Comparison of ENCODE assay signal across 10 cellular contexts in the genomic region with DNA sequence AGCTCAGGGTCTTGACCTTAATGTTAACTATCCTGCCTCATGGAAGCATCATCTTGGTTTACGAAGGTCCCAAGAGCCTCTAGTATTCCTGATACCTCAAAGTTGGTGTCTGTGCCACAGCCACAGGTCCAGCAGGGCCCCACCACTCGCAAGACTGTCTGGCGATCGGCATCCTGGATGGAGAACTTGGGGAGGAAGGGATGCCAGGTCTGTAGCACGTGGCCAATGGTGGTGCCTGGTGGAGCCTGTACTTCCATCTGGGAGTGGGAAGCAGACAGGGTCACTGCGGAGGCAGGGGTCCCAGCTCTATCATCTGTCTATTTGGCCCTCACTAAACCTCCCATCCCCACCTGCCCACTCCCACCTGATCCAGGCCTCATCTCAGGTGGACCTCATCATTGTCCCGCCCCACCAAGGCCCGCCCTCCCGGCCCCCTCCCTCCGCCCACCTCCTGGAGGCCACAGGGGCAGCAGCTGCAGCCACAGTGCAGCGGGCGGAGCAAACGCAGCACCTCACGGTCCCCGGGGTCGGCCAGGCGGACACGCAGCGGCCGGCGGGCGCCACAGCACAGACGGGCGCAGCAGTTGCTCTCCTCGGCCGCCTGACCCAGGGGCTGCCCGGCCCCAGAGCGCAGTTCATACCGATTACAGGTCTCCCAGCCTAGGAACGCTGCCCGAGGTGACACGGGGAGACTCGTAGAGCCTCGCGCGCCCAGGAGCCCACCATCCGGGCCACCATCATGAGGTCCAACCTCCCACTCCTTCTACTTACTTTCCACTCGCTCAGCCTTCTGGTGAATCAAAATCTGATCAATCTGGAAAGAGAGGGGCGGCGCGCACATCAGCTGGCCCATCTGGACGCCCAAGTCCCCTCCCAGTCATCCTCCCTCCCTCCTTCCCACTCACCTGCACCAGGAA. TPM values are rescaled to one million over a fixed set of nuclear protein-coding genes. Genes with fewer than 3 reads are reported as not detected.
DNase-seq lines count a peak whose midpoint lies in the region; ATAC-seq, FAIRE-seq and TF ChIP-seq lines count a peak whose summit lies in the region.
"Had no signal": no experiment of that assay in that cellular context is flagged by ENCODE, and none has a peak within 500 bp of the region (broad histone marks: within the 10 kb centered on the region; RNA-seq: fewer than 3 reads in every experiment).

No MANE protein-coding gene starts in this region.

- peak overlapping the region; percentile 92 for H3K4me3 Mint-ChIP-seq in activated T-cell treated with anti-CD3 and anti-CD28 coated beads, Interleukin-2, amount 50 U/mL, for 4 hours

- no peak for TF ChIP-seq CTCF in GM12878 (IDR thresholded peaks at IDR 0.05 in 2 of 3, conservative IDR thresholded peaks at IDR 0.05 in 1 of 3; ENCODE audit: control insufficient read depth in 2 of 3, extremely low read depth in 1 of 3, insufficient read depth in 1 of 3, low read depth in 3 of 3, low read length in 3 of 3)
- TF ChIP-seq CTCF in right lobe of liver (IDR thresholded peaks at IDR 0.05) = no peak

- RAD21 ChIA-PET in GM12878 (lab: Charles Lee; ENCODE audit: unreplicated experiment) = interaction anchor here (1.0 to 1.3 kb wide), 2 partner anchors 156 to 168 kb away, joined by 3 read pairs; a partner anchor contains a TSS

- WGBS in GM12878 (ENCODE audit: insufficient coverage, insufficient replicate concordance, low lambda C conversion rate, missing lambda C conversion rate) = 77% methylated on average over 24 of the region's 42 CpGs
- WGBS in right lobe of liver (ENCODE audit: insufficient coverage, low coverage, low lambda C conversion rate, missing lambda C conversion rate) = 77% methylated on average over 6 of the region's 42 CpGs
- 92% methylated on average over 42 of the region's 42 CpGs for WGBS in thymus

- H3K36me3 ChIP-seq in GM12878 (ENCODE audit: control insufficient read depth in 2 of 2, insufficient read depth in 2 of 2, low read length in 1 of 2) (no peaks in the 10 kb centered on the region), right lobe of liver (peaks cover 0 to 14% (median 0%) of the 10 kb centered on the region in 4 donors), thymus (ENCODE audit: control insufficient read depth, insufficient read depth) (peaks cover 8% of the 10 kb centered on the region)

- peaks cover 29% of the 10 kb centered on the region for H3K4me1 Mint-ChIP-seq in activated T-cell treated with anti-CD3 and anti-CD28 coated beads, Interleukin-2, amount 50 U/mL, for 4 hours (ENCODE audit: low read depth)

- H3K9ac ChIP-seq in GM12878 (ENCODE audit: control insufficient read depth, insufficient read depth, low read length) = peak overlapping the region; percentile 85

- peak overlapping the region; percentile 96 for H3K4me2 ChIP-seq in GM12878 (ENCODE audit: control insufficient read depth, insufficient read depth)

- no peaks in the 10 kb centered on the region for H3K27me3 Mint-ChIP-seq in activated T-cell treated with anti-CD3 and anti-CD28 coated beads, Interleukin-2, amount 50 U/mL, for 4 hours (ENCODE audit: low read depth)

- SMC1A ChIA-PET in GM12878 (lab: Charles Lee; ENCODE audit: uncharacterized antibody, unreplicated experiment) = no interaction called here

- H3K79me2 ChIP-seq in GM12878 (ENCODE audit: control insufficient read depth, insufficient read depth, low read length) = peaks cover 2% of the 10 kb centered on the region

- no peak for TF ChIP-seq RAD21 in GM12878 (IDR thresholded peaks at IDR 0.05; ENCODE audit: insufficient read depth, low read depth, low read length)

- H3K27me3 ChIP-seq in GM12878 (replicated peaks in 1 of 2; ENCODE audit: control insufficient read depth in 2 of 2, insufficient read depth in 2 of 2, low read length in 1 of 2) (no peaks in the 10 kb centered on the region), right lobe of liver (no peaks in the 10 kb centered on the region), thymus (ENCODE audit: control insufficient read depth, insufficient read depth) (no peaks in the 10 kb centered on the region)

- CTCF ChIA-PET in GM12878 (lab: Yijun Ruan, JAX) = interaction anchor here (0.6 to 1.5 kb wide), 2 partner anchors 94 to 168 kb away, joined by 3 to 10 read pairs; a partner anchor contains a TSS

- no peaks in the 10 kb centered on the region for H3K9me3 ChIP-seq in GM12878 (replicated peaks; ENCODE audit: control insufficient read depth, insufficient read depth, low read length)
- no peaks in the 10 kb centered on the region for H3K9me3 ChIP-seq in right lobe of liver
- H3K9me3 ChIP-seq in thymus (ENCODE audit: control insufficient read depth) = no peaks in the 10 kb centered on the region

- POLR2A ChIA-PET in GM12878 (lab: Charles Lee) = interaction anchor here (0.7 to 3.2 kb wide), 2 partner anchors 10 to 26 kb away, joined by 3 to 23 read pairs; a partner anchor contains a TSS

- H3K9me3 Mint-ChIP-seq in activated T-cell treated with anti-CD3 and anti-CD28 coated beads, Interleukin-2, amount 50 U/mL, for 4 hours = no peaks in the 10 kb centered on the region

- TF ChIP-seq EP300 in GM12878 (IDR thresholded peaks at IDR 0.05; ENCODE audit: borderline replicate concordance in 1 of 2, control insufficient read depth in 1 of 2, low read depth in 2 of 2, low read length in 2 of 2) = no peak

- no peak overlapping the region; the same call in 1 of the 2 replicates for H2AFZ ChIP-seq in GM12878 (ENCODE audit: control insufficient read depth, low read depth, low read length)

- no peak for FAIRE-seq in GM12878 (lab: Jason Lieb, UNC)

- DNase-seq in activated T-cell treated with anti-CD3 and anti-CD28 coated beads, Interleukin-2, amount 50 U/mL, for 4 hours = no peak
- DNase-seq in activated T-cell treated with anti-CD3 and anti-CD28 coated beads for 4 hours = no peak
- no peak for DNase-seq in GM12878 (ENCODE audit: low read depth, low spot score)
- DNase-seq in right lobe of liver = peak in 1 of 3 donors; percentile 53
- no peak for DNase-seq in NCI-H524 treated with DMSO at 0.1 percent for 48 hours (lab: John Stamatoyannopoulos, UW)
- no peak for DNase-seq in NCI-H748 (lab: John Stamatoyannopoulos, UW; ENCODE audit: unreplicated experiment)
- no peak for DNase-seq in EL
- DNase-seq: SHP77 had no signal

- no peaks in the 10 kb centered on the region for H4K20me1 ChIP-seq in GM12878 (ENCODE audit: control insufficient read depth, insufficient read depth)

- H3K27ac ChIP-seq in GM12878 (ENCODE audit: control insufficient read depth, insufficient read depth) (no peak overlapping the region; the same call in 1 of the 2 replicates), right lobe of liver (no peak overlapping the region), thymus (ENCODE audit: low read depth) (peak overlapping the region; percentile 47)

- H3K4me3 ChIP-seq in GM12878 (peak overlapping the region; percentile 80), right lobe of liver (peak overlapping the region in 2 of 3 donors; percentile 63 to 84), thymus (ENCODE audit: low read length) (peak overlapping the region; percentile 74)

- H3K4me1 ChIP-seq in GM12878 (ENCODE audit: control insufficient read depth, insufficient read depth, low read length) (no peaks in the 10 kb centered on the region), right lobe of liver (peaks cover 0 to 6% (median 0%) of the 10 kb centered on the region in 4 donors), thymus (ENCODE audit: control insufficient read depth, insufficient read depth, low read length) (peaks cover 9% of the 10 kb centered on the region)

- H3K36me3 Mint-ChIP-seq in activated T-cell treated with anti-CD3 and anti-CD28 coated beads, Interleukin-2, amount 50 U/mL, for 4 hours (ENCODE audit: insufficient read depth) = peaks cover 14% of the 10 kb centered on the region

- ATAC-seq in activated T-cell treated with anti-CD3 and anti-CD28 coated beads, Interleukin-2, amount 50 U/mL, for 4 hours = no peak
- no peak for ATAC-seq in GM12878
- no peak for ATAC-seq in right lobe of liver

- TF ChIP-seq POLR2A in GM12878 (IDR thresholded peaks at IDR 0.05; ENCODE audit: low read depth, low read length) = no peak
- no peak for TF ChIP-seq POLR2A in right lobe of liver (IDR thresholded peaks at IDR 0.05)

- BruUV-seq in GM12878 (replicated peaks; lab: Mats Ljungman, UMichigan) = no TSS peak

- intact Hi-C loops in GM12878 (cut with micrococcal nuclease; ENCODE audit: unreplicated experiment) (no loop called here), right lobe of liver (cut with DNase I) (no loop called here)

- in situ Hi-C loops in GM12878 (cut with MboI) = no loop called here

RNA-seq across cellular contexts. Expression of a gene that starts 1.4 kb away (rescaled TPM):
- 10 to 100 TPM; 67.7 to 69.1 (median 68.9) TPM for total RNA-seq in activated T-cell treated with anti-CD3 and anti-CD28 coated beads, Interleukin-2, amount 50 U/mL, for 4 hours
- total RNA-seq in GM12878 (2013; cell fraction: nucleolus; rRNA removed) = 11.3 and 15.7 TPM in 2 replicates
- total RNA-seq in GM12878 (2014; rRNA removed) = 37.3 and 42.9 TPM in 2 replicates
- 13.0 and 14.0 TPM in 2 replicates for total RNA-seq in GM12878 (2014; rRNA removed; fragmentation: Illumina TruSeq; extraction: Trizol)
- 44.2 and 45.6 TPM in 2 replicates for total RNA-seq in GM12878 (2021)
- polyA plus RNA-seq in GM12878 (2011; ENCODE audit: low read depth) = 9.4 TPM
- 3.7 and 9.9 TPM in 2 replicates for polyA plus RNA-seq in GM12878 (2011; rRNA removed)
- 18.2 and 22.9 TPM in 2 replicates for polyA plus RNA-seq in GM12878 (2011; cell fraction: cytosol; rRNA removed)
- 37.6 and 43.1 TPM in 2 replicates for polyA plus RNA-seq in GM12878 (2011; cell fraction: nucleus; rRNA removed)
- polyA plus RNA-seq in GM12878 (2012) = 28.4 and 31.6 TPM in 2 replicates
- polyA plus RNA-seq in GM12878 (2014; fragmentation: Illumina TruSeq; extraction: Trizol) = 16.9 and 43.8 TPM in 2 replicates
- 10 to 100 TPM; 12.7 to 12.8 TPM for polyA plus RNA-seq in GM12878 (2014; fragmentation: Nextera tagmentation; extraction: Ambion mirVana)
- polyA plus RNA-seq in GM12878 (2014; rRNA removed) = 50.1 and 54.2 TPM in 2 replicates
- 10 to 100 TPM; 46.7 to 51.4 TPM for polyA plus RNA-seq in GM12878 (2016; fragmentation: Nextera tagmentation; extraction: Ambion mirVana)
- polyA minus RNA-seq in GM12878 (2011; rRNA and poly(A)+ RNA removed) = 5.8 and 10.5 TPM in 2 replicates
- polyA minus RNA-seq in GM12878 (2011; cell fraction: cytosol; rRNA and poly(A)+ RNA removed) = 4.3 and 8.9 TPM in 2 replicates
- polyA minus RNA-seq in GM12878 (2011; cell fraction: nucleus; rRNA and poly(A)+ RNA removed) = 6.3 and 14.5 TPM in 2 replicates
- total RNA-seq in right lobe of liver = 1 to 10 TPM; 5.5 to 8.9 (median 6.4) TPM
- 32.7 TPM for polyA plus RNA-seq in thymus

RNA-seq across cellular contexts. Expression of a gene that starts 10.9 kb away (rescaled TPM):
- total RNA-seq in activated T-cell treated with anti-CD3 and anti-CD28 coated beads, Interleukin-2, amount 50 U/mL, for 4 hours = 10 to 100 TPM; 29.9 to 33.4 (median 32.0) TPM
- total RNA-seq in GM12878 (2013; cell fraction: nucleolus; rRNA removed) = 5.1 and 6.9 TPM in 2 replicates
- 220 and 224 TPM in 2 replicates for total RNA-seq in GM12878 (2014; rRNA removed)
- 92.8 and 96.0 TPM in 2 replicates for total RNA-seq in GM12878 (2014; rRNA removed; fragmentation: Illumina TruSeq; extraction: Trizol)
- 94.0 and 100 TPM in 2 replicates for total RNA-seq in GM12878 (2021)
- polyA plus RNA-seq in GM12878 (2011; ENCODE audit: low read depth) = 51.9 TPM
- polyA plus RNA-seq in GM12878 (2011; rRNA removed) = 33.2 and 57.3 TPM in 2 replicates
- 120 and 186 TPM in 2 replicates for polyA plus RNA-seq in GM12878 (2011; cell fraction: cytosol; rRNA removed)
- 50.6 and 77.8 TPM in 2 replicates for polyA plus RNA-seq in GM12878 (2011; cell fraction: nucleus; rRNA removed)
- polyA plus RNA-seq in GM12878 (2012) = 125 and 157 TPM in 2 replicates
- 17.6 and 67.3 TPM in 2 replicates for polyA plus RNA-seq in GM12878 (2014; fragmentation: Illumina TruSeq; extraction: Trizol)
- polyA plus RNA-seq in GM12878 (2014; fragmentation: Nextera tagmentation; extraction: Ambion mirVana) = 100 to 1,000 TPM; 210 to 246 TPM
- polyA plus RNA-seq in GM12878 (2014; rRNA removed) = 299 and 342 TPM in 2 replicates
- polyA plus RNA-seq in GM12878 (2016; fragmentation: Nextera tagmentation; extraction: Ambion mirVana) = 10 to 100 TPM; 95.5 to 96.0 TPM
- polyA minus RNA-seq in GM12878 (2011; rRNA and poly(A)+ RNA removed) = 9.7 and 35.2 TPM in 2 replicates
- 12.7 and 13.9 TPM in 2 replicates for polyA minus RNA-seq in GM12878 (2011; cell fraction: cytosol; rRNA and poly(A)+ RNA removed)
- 10.0 and 18.8 TPM in 2 replicates for polyA minus RNA-seq in GM12878 (2011; cell fraction: nucleus; rRNA and poly(A)+ RNA removed)
- total RNA-seq in right lobe of liver = 10 to 100 TPM; 56.4 to 95.4 (median 68.9) TPM
- 152 TPM for polyA plus RNA-seq in thymus

RNA-seq across cellular contexts. Expression of a gene that starts 12.1 kb away (rescaled TPM):
- 1 to 10 TPM; 5.6 to 7.4 (median 6.0) TPM for total RNA-seq in activated T-cell treated with anti-CD3 and anti-CD28 coated beads, Interleukin-2, amount 50 U/mL, for 4 hours
- total RNA-seq in GM12878 (2013; cell fraction: nucleolus; rRNA removed) = 2.7 and 3.9 TPM in 2 replicates
- total RNA-seq in GM12878 (2014; rRNA removed) (0.54 and 1.1 TPM in 2 replicates), GM12878 (2014; rRNA removed; fragmentation: Illumina TruSeq; extraction: Trizol) (0.18 and 0.94 TPM in 2 replicates), GM12878 (2021) (0.77 and 2.0 TPM in 2 replicates), right lobe of liver (1 to 10 TPM; 2.9 to 5.1 (median 4.0) TPM)
- 1.2 TPM for polyA plus RNA-seq in GM12878 (2011; ENCODE audit: low read depth)
- polyA plus RNA-seq in GM12878 (2011; rRNA removed) (0.19 and 0.22 TPM in 2 replicates), GM12878 (2014; fragmentation: Illumina TruSeq; extraction: Trizol) (0.21 and 0.60 TPM in 2 replicates), GM12878 (2014; fragmentation: Nextera tagmentation; extraction: Ambion mirVana) (under 1 TPM; 0.06 to 0.11 TPM), GM12878 (2014; rRNA removed) (1.0 and 2.5 TPM in 2 replicates), GM12878 (2016; fragmentation: Nextera tagmentation; extraction: Ambion mirVana) (1 to 10 TPM in 1 of 2 experiments, under 1 TPM in 1; 0.63 to 1.2 TPM), thymus (7.2 TPM)
- 0.28 and 0.60 TPM in 2 replicates for polyA plus RNA-seq in GM12878 (2011; cell fraction: cytosol; rRNA removed)
- 0.95 and 1.1 TPM in 2 replicates for polyA plus RNA-seq in GM12878 (2011; cell fraction: nucleus; rRNA removed)
- 1.2 and 1.6 TPM in 2 replicates for polyA plus RNA-seq in GM12878 (2012)
- 0.29 and 0.41 TPM in 2 replicates for polyA minus RNA-seq in GM12878 (2011; rRNA and poly(A)+ RNA removed)
- polyA minus RNA-seq in GM12878 (2011; cell fraction: cytosol; rRNA and poly(A)+ RNA removed) = 0.94 TPM in 1 of 2 replicates, not detected in the other
- 0.10 and 0.36 TPM in 2 replicates for polyA minus RNA-seq in GM12878 (2011; cell fraction: nucleus; rRNA and poly(A)+ RNA removed)

RNA-seq across cellular contexts. Expression of a gene that starts 14.7 kb away (rescaled TPM):
- total RNA-seq in activated T-cell treated with anti-CD3 and anti-CD28 coated beads, Interleukin-2, amount 50 U/mL, for 4 hours = 1 to 10 TPM; 4.9 to 6.4 (median 5.9) TPM
- 1.1 TPM in 2 replicates for total RNA-seq in GM12878 (2013; cell fraction: nucleolus; rRNA removed)
- total RNA-seq in GM12878 (2014; rRNA removed) (0.11 TPM in 1 of 2 replicates, not detected in the other), GM12878 (2014; rRNA removed; fragmentation: Illumina TruSeq; extraction: Trizol) (0.04 TPM in 1 of 2 replicates, not detected in the other), GM12878 (2021) (0.87 and 1.2 TPM in 2 replicates), right lobe of liver (1 to 10 TPM; 1.3 to 5.3 (median 3.0) TPM)
- polyA plus RNA-seq in GM12878 (2011; ENCODE audit: low read depth) = 0.58 TPM
- polyA plus RNA-seq in GM12878 (2011; rRNA removed) (0.12 and 0.14 TPM in 2 replicates), GM12878 (2014; fragmentation: Illumina TruSeq; extraction: Trizol) (0.11 and 0.32 TPM in 2 replicates), GM12878 (2014; fragmentation: Nextera tagmentation; extraction: Ambion mirVana) (under 1 TPM; 0.02 to 0.05 TPM), GM12878 (2014; rRNA removed) (0.39 and 0.58 TPM in 2 replicates), GM12878 (2016; fragmentation: Nextera tagmentation; extraction: Ambion mirVana) (under 1 TPM in 1 of 2 experiments, not detected in 1; 0.08 TPM), thymus (5.6 TPM)
- 0.13 TPM in 2 replicates for polyA plus RNA-seq in GM12878 (2011; cell fraction: cytosol; rRNA removed)
- 2.8 and 3.2 TPM in 2 replicates for polyA plus RNA-seq in GM12878 (2011; cell fraction: nucleus; rRNA removed)
- 1.4 and 1.6 TPM in 2 replicates for polyA plus RNA-seq in GM12878 (2012)
- polyA minus RNA-seq in GM12878 (2011; rRNA and poly(A)+ RNA removed) = 0.07 and 0.10 TPM in 2 replicates
- polyA minus RNA-seq in GM12878 (2011; cell fraction: cytosol; rRNA and poly(A)+ RNA removed) = not detected in 2 replicates
- 0.12 and 0.19 TPM in 2 replicates for polyA minus RNA-seq in GM12878 (2011; cell fraction: nucleus; rRNA and poly(A)+ RNA removed)

RNA-seq across cellular contexts. Expression of a gene that starts 27.2 kb away (rescaled TPM):
- total RNA-seq in activated T-cell treated with anti-CD3 and anti-CD28 coated beads, Interleukin-2, amount 50 U/mL, for 4 hours = not detected
- not detected in 2 replicates for total RNA-seq in GM12878 (2013; cell fraction: nucleolus; rRNA removed)
- total RNA-seq in GM12878 (2014; rRNA removed) = not detected in 2 replicates
- not detected in 2 replicates for total RNA-seq in GM12878 (2014; rRNA removed; fragmentation: Illumina TruSeq; extraction: Trizol)
- not detected in 2 replicates for total RNA-seq in GM12878 (2021)
- not detected for polyA plus RNA-seq in GM12878 (2011; ENCODE audit: low read depth)
- not detected in 2 replicates for polyA plus RNA-seq in GM12878 (2011; rRNA removed)
- not detected in 2 replicates for polyA plus RNA-seq in GM12878 (2011; cell fraction: cytosol; rRNA removed)
- polyA plus RNA-seq in GM12878 (2011; cell fraction: nucleus; rRNA removed) = not detected in 2 replicates
- polyA plus RNA-seq in GM12878 (2012) = not detected in 2 replicates
- not detected in 2 replicates for polyA plus RNA-seq in GM12878 (2014; fragmentation: Illumina TruSeq; extraction: Trizol)
- polyA plus RNA-seq in GM12878 (2014; fragmentation: Nextera tagmentation; extraction: Ambion mirVana) = not detected
- polyA plus RNA-seq in GM12878 (2014; rRNA removed) = not detected in 2 replicates
- not detected for polyA plus RNA-seq in GM12878 (2016; fragmentation: Nextera tagmentation; extraction: Ambion mirVana)
- polyA minus RNA-seq in GM12878 (2011; rRNA and poly(A)+ RNA removed) = not detected in 2 replicates
- polyA minus RNA-seq in GM12878 (2011; cell fraction: cytosol; rRNA and poly(A)+ RNA removed) = not detected in 2 replicates
- not detected in 2 replicates for polyA minus RNA-seq in GM12878 (2011; cell fraction: nucleus; rRNA and poly(A)+ RNA removed)
- not detected for total RNA-seq in right lobe of liver
- not detected for polyA plus RNA-seq in thymus
- total RNA-seq: glomerular endothelial cell had no signal
